In the genomic region with DNA sequence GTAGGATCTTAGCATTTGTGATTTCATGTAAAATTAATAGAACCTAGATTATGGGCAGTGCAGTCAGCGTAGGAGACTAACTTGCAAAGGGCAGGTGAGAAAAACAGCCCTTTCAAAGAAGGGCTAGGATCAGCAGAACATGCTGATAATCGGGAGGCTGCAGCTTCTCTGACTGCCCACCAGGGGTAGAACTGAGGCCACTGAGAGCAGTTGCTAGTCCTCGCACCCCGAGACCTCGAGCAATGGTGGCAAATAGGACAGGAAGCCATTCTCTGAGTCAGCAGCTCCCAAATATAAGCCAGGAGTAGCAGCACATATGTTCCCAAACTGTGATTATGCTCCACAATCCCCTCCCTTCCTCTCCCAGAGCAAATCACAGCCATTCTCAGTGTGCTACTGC, we compare ENCODE assay signal across 8 cellular contexts.
DNase-seq lines count a peak whose midpoint lies in the region; ATAC-seq and TF ChIP-seq lines count a peak whose summit lies in the region.

No MANE protein-coding gene starts in this region.

- CTCF ChIA-PET in RWPE1 (lab: Yijun Ruan, JAX) = no interaction called here

- peak; percentile 62 for ATAC-seq in GM19463 (IDR thresholded peaks at IDR 0.05; ENCODE audit: unreplicated experiment)
- ATAC-seq in GM19328 (IDR thresholded peaks at IDR 0.05; ENCODE audit: unreplicated experiment) = no peak
- no peak for ATAC-seq in HG03521 (IDR thresholded peaks at IDR 0.05; ENCODE audit: unreplicated experiment)

- intact Hi-C loops in ovary (cut with DNase I) = no loop called here

- WGBS in ovary, 3 donors = 29 to 43% (median 31%) methylated on average over 5 of the region's 5 CpGs

- H3K9me3 ChIP-seq in ovary (no peaks in the 10 kb centered on the region), BE2C (no peaks in the 10 kb centered on the region)

- POLR2A ChIA-PET in RWPE1 (lab: Yijun Ruan, JAX; ENCODE audit: low non-redundant PET) = no interaction called here

- no peak overlapping the region for H3K27ac ChIP-seq in RWPE1
- H3K27ac ChIP-seq in ovary = no peak overlapping the region

- H3K4me1 ChIP-seq in ovary (ENCODE audit: insufficient read depth) (no peaks in the 10 kb centered on the region), BE2C (no peaks in the 10 kb centered on the region)

- TF ChIP-seq POLR2A in ovary (IDR thresholded peaks at IDR 0.05) = no peak

- H3K27me3 ChIP-seq in ovary (no peaks in the 10 kb centered on the region), BE2C (no peaks in the 10 kb centered on the region)

- no peak overlapping the region for H3K4me3 ChIP-seq in ovary
- H3K4me3 ChIP-seq in BE2C (ENCODE audit: low read depth, low read length) = no peak overlapping the region

- TF ChIP-seq CTCF in RWPE1 (conservative IDR thresholded peaks at IDR 0.05; ENCODE audit: low read depth) (no peak), ovary (IDR thresholded peaks at IDR 0.05) (no peak), BE2C (IDR thresholded peaks at IDR 0.05; ENCODE audit: low read depth, low read length) (no peak; the same call in 1 of the 2 replicates)

- DNase-seq in AG20443 (ENCODE audit: low spot score) (peak; percentile 57), RWPE1 (ENCODE audit: low spot score) (peak; percentile 10), iPS DF 4.7 (ENCODE audit: extremely low read depth, low spot score) (peak; percentile 19), ovary (no peak), BE2C (no peak)

- no peak for TF ChIP-seq EP300 in ovary (IDR thresholded peaks at IDR 0.05)

- H3K36me3 ChIP-seq in ovary (no peaks in the 10 kb centered on the region), BE2C (no peaks in the 10 kb centered on the region)

Comparison
In these comparisons a context has a peak if more than half of its experiments do, and no peak if none do; other contexts are left out.
1. DNase-seq: peak in AG20443 (single experiment), RWPE1 (single experiment) and iPS DF 4.7 (single experiment); none in ovary (0 of 5) and BE2C (single experiment).